Comparison of ENCODE assay signal across 8 cellular contexts in genomic region chr4:105145059-105145912, GRCh38. TPM values are rescaled to one million over a fixed set of nuclear protein-coding genes. Genes with fewer than 3 reads are reported as not detected.
DNase-seq lines count a peak whose midpoint lies in the region; ATAC-seq and TF ChIP-seq lines count a peak whose summit lies in the region.

No MANE protein-coding gene starts in this region.

- TF ChIP-seq CTCF in kidney epithelial cell (IDR thresholded peaks at IDR 0.05; ENCODE audit: insufficient read depth, low read length, poor library complexity, severe bottlenecking): no peak

- H3K4me1 ChIP-seq in HUES48 (ENCODE audit: control insufficient read depth, insufficient read depth, low read length): peaks cover 5% of the 10 kb centered on the region; the same call in 1 of the 2 replicates

- H3K27me3 ChIP-seq in HUES48 (ENCODE audit: control insufficient read depth, insufficient read depth, low read length) (peaks cover 93% of the 10 kb centered on the region), kidney epithelial cell (ENCODE audit: control insufficient read depth, insufficient read depth, low read length) (no peaks in the 10 kb centered on the region)

- H3K27me3 Mint-ChIP-seq in activated naive CD8-positive, alpha-beta T cell treated with anti-CD3 and anti-CD28 coated beads, Interleukin-2, amount 10 ng/mL, durations not matched to agents 7 days and 5 days: no peaks in the 10 kb centered on the region

- POLR2A ChIA-PET in activated naive CD8-positive, alpha-beta T cell treated with anti-CD3 and anti-CD28 coated beads, Interleukin-2, amount 10 ng/mL, durations not matched to agents 7 days and 5 days (lab: Charles Lee): interaction anchor here (0.8 to 0.9 kb wide), 2 partner anchors 85 to 267 kb away, joined by 3 read pairs; no protein-coding TSS in a partner anchor

- H3K9me3 Mint-ChIP-seq in activated naive CD8-positive, alpha-beta T cell treated with anti-CD3 and anti-CD28 coated beads, Interleukin-2, amount 10 ng/mL, durations not matched to agents 7 days and 5 days: no peaks in the 10 kb centered on the region

- peaks cover 8% of the 10 kb centered on the region for H3K36me3 Mint-ChIP-seq in activated naive CD8-positive, alpha-beta T cell treated with anti-CD3 and anti-CD28 coated beads, Interleukin-2, amount 10 ng/mL, durations not matched to agents 7 days and 5 days

- no peak for ATAC-seq in activated naive CD8-positive, alpha-beta T cell treated with anti-CD3 and anti-CD28 coated beads, Interleukin-2, amount 10 ng/mL, durations not matched to agents 7 days and 5 days (ENCODE audit: low read depth)
- no peak for ATAC-seq in GM19324 (IDR thresholded peaks at IDR 0.05; ENCODE audit: low FRiP score, unreplicated experiment)

- no peak overlapping the region for H3K27ac ChIP-seq in HUES48 (ENCODE audit: low read depth, low read length)

- peak overlapping the region; percentile 92 for H3K4me3 Mint-ChIP-seq in activated naive CD8-positive, alpha-beta T cell treated with anti-CD3 and anti-CD28 coated beads, Interleukin-2, amount 10 ng/mL, durations not matched to agents 7 days and 5 days

- H3K36me3 ChIP-seq in HUES48 (ENCODE audit: control insufficient read depth, insufficient read depth, low read length) (no peaks in the 10 kb centered on the region), kidney epithelial cell (ENCODE audit: control insufficient read depth, insufficient read depth, low read length) (no peaks in the 10 kb centered on the region)

- DNase-seq in NCI-H345 (lab: John Stamatoyannopoulos, UW): peak; percentile 19
- no peak for DNase-seq in NCI-H345 treated with DMSO at 0.1 percent for 48 hours (lab: John Stamatoyannopoulos, UW; ENCODE audit: unreplicated experiment)
- DNase-seq in activated naive CD8-positive, alpha-beta T cell treated with anti-CD3 and anti-CD28 coated beads, Interleukin-2, amount 10 ng/mL, durations not matched to agents 7 days and 5 days: no peak
- no peak for DNase-seq in kidney epithelial cell (ENCODE audit: low read depth)
- DNase-seq in superior temporal gyrus (ENCODE audit: extremely low spot score): peak; percentile 57
- DNase-seq in glomerular visceral epithelial cell (ENCODE audit: extremely low spot score): no peak

- H3K27ac Mint-ChIP-seq in activated naive CD8-positive, alpha-beta T cell treated with anti-CD3 and anti-CD28 coated beads, Interleukin-2, amount 10 ng/mL, durations not matched to agents 7 days and 5 days: peak overlapping the region; percentile 92

- H3K4me3 ChIP-seq in HUES48 (ENCODE audit: low read depth, low read length) (peak overlapping the region; percentile 81), kidney epithelial cell (ENCODE audit: low read depth, low read length) (peak overlapping the region; percentile 70)

- H3K9ac ChIP-seq in HUES48 (ENCODE audit: low read depth, low read length): no peak overlapping the region

- H3K9me3 ChIP-seq in HUES48 (ENCODE audit: control insufficient read depth, insufficient read depth, low read length): no peaks in the 10 kb centered on the region

- H3K4me1 Mint-ChIP-seq in activated naive CD8-positive, alpha-beta T cell treated with anti-CD3 and anti-CD28 coated beads, Interleukin-2, amount 10 ng/mL, durations not matched to agents 7 days and 5 days: peaks cover 21% of the 10 kb centered on the region

RNA-seq across cellular contexts. Expression of gene TET2, which starts 1.4 kb away (rescaled TPM):
- total RNA-seq in activated naive CD8-positive, alpha-beta T cell treated with anti-CD3 and anti-CD28 coated beads, Interleukin-2, amount 10 ng/mL, durations not matched to agents 7 days and 5 days: 10 to 100 TPM; 29.2 to 31.4 TPM
- total RNA-seq in kidney epithelial cell: 10.4 and 12.4 TPM in 2 replicates

Comparison
In these comparisons a context has a peak if more than half of its experiments do, and no peak if none do; other contexts are left out.
1. DNase-seq: peak in NCI-H345 (single experiment) and superior temporal gyrus (single experiment); none in NCI-H345 treated with DMSO at 0.1 percent for 48 hours (single experiment), activated naive CD8-positive, alpha-beta T cell treated with anti-CD3 and anti-CD28 coated beads, Interleukin-2, amount 10 ng/mL, durations not matched to agents 7 days and 5 days (single experiment), kidney epithelial cell (single experiment) and glomerular visceral epithelial cell (single experiment).